In genomic region chr5:172529896-172530295, GRCh38 we compare ENCODE assay signal across 21 cellular contexts.
"Had no signal": no experiment of that assay in that cellular context is flagged by ENCODE, and none has a peak within 500 bp of the region (broad histone marks: within the 10 kb centered on the region; RNA-seq: fewer than 3 reads in every experiment).

No MANE protein-coding gene starts in this region.

- H3K4me1 ChIP-seq: foreskin keratinocyte, neural progenitor cell had no signal

- H3K36me3 Mint-ChIP-seq: activated naive CD4-positive, alpha-beta T cell treated with anti-CD3 and anti-CD28 coated beads, Interleukin-2, amount 50 U/mL, for 72 hours; naive thymus-derived CD4-positive, alpha-beta T cell; neural progenitor cell had no signal

- H3K9me3 ChIP-seq: adrenal gland, breast epithelium, prostate gland, tibial nerve had no signal

- H3K27ac ChIP-seq: adrenal gland, breast epithelium, foreskin keratinocyte, neural progenitor cell, prostate gland, tibial nerve, VCaP had no signal

- H3K4me3 Mint-ChIP-seq: activated T-cell treated with anti-CD3 and anti-CD28 coated beads, Interleukin-2, amount 50 U/mL, for 72 hours; neural progenitor cell; stimulated activated naive CD8-positive, alpha-beta T cell treated with anti-CD3 and anti-CD28 coated beads, Interleukin-15, Interleukin-2, amounts not matched to agents 100 ng/mL and 50 ng/mL, for 24 hours; T-helper 17 cell had no signal

- DNase-seq: activated CD4-positive, alpha-beta T cell treated with anti-CD3 and anti-CD28 coated beads, Interleukin-2, amount 50 U/mL, for 4 hours; activated CD4-positive, CD25-positive, alpha-beta regulatory T cell treated with anti-CD3 and anti-CD28 coated beads, Interleukin-2, amount 50 U/mL, for 72 hours; activated gamma-delta T cell treated with Interleukin-2 at 50 U/mL for 16 hours; activated T-cell treated with anti-CD3 and anti-CD28 coated beads, Interleukin-2, amount 50 U/mL, for 72 hours; foreskin keratinocyte; glutamatergic neuron; hypothalamus; islet precursor cell; left colon; mesenchymal stem cell; naive thymus-derived CD4-positive, alpha-beta T cell; right cardiac atrium; T-helper 17 cell had no signal

- H3K27me3 ChIP-seq: adrenal gland, breast epithelium, neural progenitor cell, tibial nerve had no signal

- H3K4me3 ChIP-seq: adrenal gland, breast epithelium, neural progenitor cell, prostate gland, tibial nerve had no signal

- H3K9me3 Mint-ChIP-seq: neural progenitor cell; stimulated activated naive CD8-positive, alpha-beta T cell treated with anti-CD3 and anti-CD28 coated beads, Interleukin-15, Interleukin-2, amounts not matched to agents 100 ng/mL and 50 ng/mL, for 24 hours had no signal

- H3K4me1 Mint-ChIP-seq: naive thymus-derived CD4-positive, alpha-beta T cell had no signal

- H3K36me3 ChIP-seq: adrenal gland, breast epithelium, neural progenitor cell, prostate gland, tibial nerve had no signal

- ATAC-seq: activated naive CD4-positive, alpha-beta T cell treated with anti-CD3 and anti-CD28 coated beads, Interleukin-2, amount 50 U/mL, for 72 hours; activated T-cell treated with anti-CD3 and anti-CD28 coated beads, Interleukin-2, amount 50 U/mL, for 72 hours; foreskin keratinocyte; left colon; naive thymus-derived CD4-positive, alpha-beta T cell; right cardiac atrium; T-helper 17 cell had no signal

- H3K27ac Mint-ChIP-seq: activated naive CD4-positive, alpha-beta T cell treated with anti-CD3 and anti-CD28 coated beads, Interleukin-2, amount 50 U/mL, for 72 hours; activated T-cell treated with anti-CD3 and anti-CD28 coated beads, Interleukin-2, amount 50 U/mL, for 72 hours; naive thymus-derived CD4-positive, alpha-beta T cell; neural progenitor cell; stimulated activated naive CD8-positive, alpha-beta T cell treated with anti-CD3 and anti-CD28 coated beads, Interleukin-15, Interleukin-2, amounts not matched to agents 100 ng/mL and 50 ng/mL, for 24 hours; T-helper 17 cell had no signal
